In genomic region chr7:2520808-2521146, GRCh38 we compare ENCODE assay signal across 8 cellular contexts. TPM values are rescaled to one million over a fixed set of nuclear protein-coding genes. Genes with fewer than 3 reads are reported as not detected.
DNase-seq lines count a peak whose midpoint lies in the region; ATAC-seq and TF ChIP-seq lines count a peak whose summit lies in the region.

No MANE protein-coding gene starts in this region.

- POLR2A ChIA-PET in OCI-LY7 (lab: Charles Lee): no interaction called here

- TF ChIP-seq POLR2A in esophagus muscularis mucosa (IDR thresholded peaks at IDR 0.05; ENCODE audit: low read depth): no peak

- no peak overlapping the region for H3K4me2 ChIP-seq in OCI-LY7 (ENCODE audit: low read length)

- H3K27me3 ChIP-seq in esophagus muscularis mucosa (peaks cover 0 to 75% (median 39%) of the 10 kb centered on the region in 4 donors), rectal smooth muscle tissue (ENCODE audit: control insufficient read depth, insufficient read depth, low read length) (peaks cover 21% of the 10 kb centered on the region)

- intact Hi-C loops in esophagus muscularis mucosa (cut with DNase I): no loop called here
- intact Hi-C loops in OCI-LY7 (cut with micrococcal nuclease; ENCODE audit: unreplicated experiment): no loop called here

- no peak overlapping the region for H2AFZ ChIP-seq in OCI-LY7 (ENCODE audit: low read length)

- H3K4me1 ChIP-seq in esophagus muscularis mucosa (peaks cover 51 to 75% (median 68%) of the 10 kb centered on the region in 4 donors), rectal smooth muscle tissue (ENCODE audit: control insufficient read depth, insufficient read depth, low read length) (peaks cover 4% of the 10 kb centered on the region), OCI-LY7 (ENCODE audit: insufficient read depth, low read length, poor library complexity, severe bottlenecking) (peaks cover 32% of the 10 kb centered on the region)

- H3K4me3 ChIP-seq in esophagus muscularis mucosa (peak overlapping the region; percentile 62 to 71 (median 64)), rectal smooth muscle tissue (ENCODE audit: low read length) (peak overlapping the region; percentile 81), OCI-LY7 (ENCODE audit: low read depth, low read length, poor library complexity, severe bottlenecking) (no peak overlapping the region)

- H3K9me2 ChIP-seq in OCI-LY7 (ENCODE audit: insufficient read depth, low read length): no peaks in the 10 kb centered on the region

- no peak for TF ChIP-seq EP300 in esophagus muscularis mucosa (IDR thresholded peaks at IDR 0.05)

- TF ChIP-seq CTCF in esophagus muscularis mucosa (IDR thresholded peaks at IDR 0.05) (no peak), OCI-LY7 (conservative IDR thresholded peaks at IDR 0.05; ENCODE audit: low read length) (no peak)

- DNase-seq in EH (ENCODE audit: low read depth): peak; percentile 47
- DNase-seq in RPMI7951 (ENCODE audit: low read depth): peak; percentile 68
- DNase-seq in esophagus muscularis mucosa (ENCODE audit: extremely low spot score): no peak
- no peak for DNase-seq in OCI-LY7 (ENCODE audit: low spot score)
- DNase-seq in activated effector memory CD4-positive, alpha-beta T cell treated with Interleukin-2 at 50 U/mL for 16 hours: no peak
- no peak for DNase-seq in ureter (ENCODE audit: low spot score)

- BruUV-seq in OCI-LY7 (replicated peaks; lab: Mats Ljungman, UMichigan): no TSS peak

- no peak overlapping the region for H3K9ac ChIP-seq in rectal smooth muscle tissue (ENCODE audit: low read length)

- no peaks in the 10 kb centered on the region for H3K9me3 ChIP-seq in esophagus muscularis mucosa
- H3K9me3 ChIP-seq in OCI-LY7 (ENCODE audit: low read length): no peaks in the 10 kb centered on the region

- H4K20me1 ChIP-seq in OCI-LY7 (ENCODE audit: insufficient read depth, low read length): no peaks in the 10 kb centered on the region

- no peaks in the 10 kb centered on the region for H3K79me2 ChIP-seq in OCI-LY7 (ENCODE audit: insufficient read depth, low read depth, low read length)

- peaks cover 0 to 8% (median 4%) of the 10 kb centered on the region in 4 donors for H3K36me3 ChIP-seq in esophagus muscularis mucosa
- H3K36me3 ChIP-seq in rectal smooth muscle tissue (ENCODE audit: control insufficient read depth, insufficient read depth, low read length): no peaks in the 10 kb centered on the region
- no peaks in the 10 kb centered on the region for H3K36me3 ChIP-seq in OCI-LY7 (ENCODE audit: insufficient read depth, low read length)

- 29% methylated on average over 4 of the region's 7 CpGs for WGBS in esophagus muscularis mucosa

- no peak for ATAC-seq in HG03342 (IDR thresholded peaks at IDR 0.05; ENCODE audit: unreplicated experiment)

- peak overlapping the region in 1 of 4 donors; percentile 40 for H3K27ac ChIP-seq in esophagus muscularis mucosa (replicated peaks in 1 of 4)
- no peak overlapping the region for H3K27ac ChIP-seq in rectal smooth muscle tissue (ENCODE audit: low read depth, low read length)
- H3K27ac ChIP-seq in OCI-LY7 (ENCODE audit: low read depth, low read length, poor library complexity, severe bottlenecking): no peak overlapping the region

- CTCF ChIA-PET in OCI-LY7 (lab: Charles Lee; ENCODE audit: unreplicated experiment): no interaction called here

RNA-seq across cellular contexts. Expression of gene LFNG, which starts 1.2 kb away (rescaled TPM):
- total RNA-seq in RPMI7951 (2014; rRNA removed; shearing (Covaris generic)): 19.1 and 28.5 TPM in 2 replicates
- total RNA-seq in esophagus muscularis mucosa: 10 to 100 TPM in 1 of 4 donors, 1 to 10 TPM in 3; 6.1 to 10.7 (median 8.3) TPM
- total RNA-seq in OCI-LY7 (2014; rRNA removed; shearing (Covaris generic)): 1.2 and 2.3 TPM in 2 replicates
- 1.2 and 2.1 TPM in 2 replicates for total RNA-seq in OCI-LY7 (2022)
- total RNA-seq in ureter: 22.5 TPM

RNA-seq across cellular contexts. Expression of gene BRAT1, which starts 34.5 kb away (rescaled TPM):
- total RNA-seq in RPMI7951 (2014; rRNA removed; shearing (Covaris generic)): 22.6 and 28.8 TPM in 2 replicates
- total RNA-seq in esophagus muscularis mucosa: 10 to 100 TPM; 22.0 to 43.8 (median 32.7) TPM
- 50.8 and 52.0 TPM in 2 replicates for total RNA-seq in OCI-LY7 (2014; rRNA removed; shearing (Covaris generic))
- total RNA-seq in OCI-LY7 (2022): 42.2 and 44.7 TPM in 2 replicates
- total RNA-seq in ureter: 24.0 TPM

RNA-seq across cellular contexts. Expression of gene IQCE, which starts 38.0 kb away (rescaled TPM):
- total RNA-seq in RPMI7951 (2014; rRNA removed; shearing (Covaris generic)): 10.1 and 14.8 TPM in 2 replicates
- total RNA-seq in esophagus muscularis mucosa: 10 to 100 TPM; 13.0 to 22.4 (median 18.0) TPM
- 3.9 and 6.6 TPM in 2 replicates for total RNA-seq in OCI-LY7 (2014; rRNA removed; shearing (Covaris generic))
- total RNA-seq in OCI-LY7 (2022): 6.2 and 8.6 TPM in 2 replicates
- total RNA-seq in ureter: 23.0 TPM

RNA-seq across cellular contexts. Expression of gene GRIFIN, which starts 44.6 kb away (rescaled TPM):
- total RNA-seq in RPMI7951 (2014; rRNA removed; shearing (Covaris generic)): not detected in 2 replicates
- total RNA-seq in esophagus muscularis mucosa (not detected), OCI-LY7 (2022) (not detected in 2 replicates), ureter (not detected)
- not detected in 2 replicates for total RNA-seq in OCI-LY7 (2014; rRNA removed; shearing (Covaris generic))

Comparison
In these comparisons a context has a peak if more than half of its experiments do, and no peak if none do; other contexts are left out.
1. DNase-seq: peak in EH (single experiment) and RPMI7951 (single experiment); none in esophagus muscularis mucosa (single experiment), OCI-LY7 (single experiment), activated effector memory CD4-positive, alpha-beta T cell treated with Interleukin-2 at 50 U/mL for 16 hours (single experiment) and ureter (single experiment).